Comparison of ENCODE assay signal across 1 cellular context in genomic region chr7:120981888-120982615, GRCh38.
TF ChIP-seq lines count a peak whose summit lies in the region.

No MANE protein-coding gene starts in this region.

TF ChIP-seq in H1, 55 proteins besides CTCF, POLR2A, EP300 and RAD21:
- TF ChIP-seq CHD2 (IDR thresholded peaks at IDR 0.05; ENCODE audit: low read length) (no peak), TCF12 (IDR thresholded peaks at IDR 0.05; ENCODE audit: low read depth, low read length) (no peak), SIN3A (conservative IDR thresholded peaks at IDR 0.05 in 1 of 2, IDR thresholded peaks at IDR 0.05 in 1 of 2; ENCODE audit: low read depth in 1 of 2, low read length in 2 of 2) (no peak), CHD1 (IDR thresholded peaks at IDR 0.05; ENCODE audit: low read depth, low read length) (no peak), SRF (IDR thresholded peaks at IDR 0.05; ENCODE audit: low read depth, low read length) (no peak), E2F6 (IDR thresholded peaks at IDR 0.05) (no peak), HDAC2 (IDR thresholded peaks at IDR 0.05; ENCODE audit: borderline replicate concordance in 1 of 2, low read depth in 2 of 2, low read length in 2 of 2) (no peak), SUZ12 (IDR thresholded peaks at IDR 0.05; ENCODE audit: low read length) (no peak)
